12 cellular contexts compared by ENCODE assay signal in the genomic region with DNA sequence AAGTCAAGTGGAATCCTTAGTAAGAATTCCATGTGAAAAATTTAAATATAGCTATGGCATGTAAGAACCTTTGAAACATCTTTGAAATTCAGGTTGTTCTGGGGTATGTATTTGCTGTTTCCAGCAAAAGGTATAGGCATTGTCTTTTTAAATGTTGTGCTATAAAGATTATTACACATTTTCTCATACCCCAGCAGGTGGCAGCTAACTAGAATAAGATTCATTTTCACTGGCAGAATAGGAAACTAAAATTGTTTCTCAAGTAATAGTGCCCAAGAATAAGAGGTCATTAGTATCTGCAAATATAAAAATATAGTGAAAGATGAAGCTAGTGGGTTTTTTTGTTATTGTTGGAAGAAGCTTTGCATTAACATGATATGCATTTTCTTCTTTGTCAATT. TPM values are rescaled to one million over a fixed set of nuclear protein-coding genes. Genes with fewer than 3 reads are reported as not detected.
DNase-seq lines count a peak whose midpoint lies in the region; ATAC-seq, FAIRE-seq and TF ChIP-seq lines count a peak whose summit lies in the region.
"Had no signal": no experiment of that assay in that cellular context is flagged by ENCODE, and none has a peak within 500 bp of the region (broad histone marks: within the 10 kb centered on the region; RNA-seq: fewer than 3 reads in every experiment).

No MANE protein-coding gene starts in this region.

- in situ Hi-C loops in HAP-1 (cut with MboI; ENCODE audit: low sequenced_read_pairs), result loop anchor here (25.0 kb wide), 1 partner anchor 283 kb away; no protein-coding TSS in a partner anchor

- H3K4me3 ChIP-seq in BJ (ENCODE audit: low read depth, low read length), result peak overlapping the region; percentile 91
- peak overlapping the region; percentile 62 for H3K4me3 ChIP-seq in HAP-1
- no peak overlapping the region for H3K4me3 ChIP-seq in PC-9

- H3K36me3 ChIP-seq in BJ (ENCODE audit: control insufficient read depth, insufficient read depth, low read length) (peaks cover 5% of the 10 kb centered on the region), HAP-1 (replicated peaks) (no peaks in the 10 kb centered on the region; the same call in 1 of the 2 replicates), PC-9 (ENCODE audit: low read depth) (no peaks in the 10 kb centered on the region)

- ATAC-seq in foreskin keratinocyte (no peak), HG03045 (IDR thresholded peaks at IDR 0.05; ENCODE audit: unreplicated experiment) (no peak)
- ATAC-seq: left colon; stimulated activated effector memory CD8-positive, alpha-beta T cell treated with anti-CD3 and anti-CD28 coated beads, Interleukin-12 subunit alpha, Interleukin-12 subunit beta, amount 100 ng/mL, for 72 hours had no signal

- H3K27me3 ChIP-seq in BJ (ENCODE audit: control insufficient read depth, insufficient read depth, low read length) (no peaks in the 10 kb centered on the region), HAP-1 (ENCODE audit: low read depth) (no peaks in the 10 kb centered on the region), PC-9 (ENCODE audit: insufficient read depth, low read depth) (peaks cover 38% of the 10 kb centered on the region), foreskin keratinocyte (peaks cover 79% of the 10 kb centered on the region)

- TF ChIP-seq CTCF in BJ (IDR thresholded peaks at IDR 0.05; ENCODE audit: insufficient read depth, low read depth, low read length), result peak; percentile 42
- TF ChIP-seq CTCF in PC-9 (conservative IDR thresholded peaks at IDR 0.05), result peak; percentile 35; the same call in 1 of the 2 replicates
- peak; percentile 38 for TF ChIP-seq CTCF in foreskin keratinocyte (conservative IDR thresholded peaks at IDR 0.05)

- CTCF ChIA-PET in BJ (lab: Yijun Ruan, JAX) (interaction anchor here (1.2 kb wide), 1 partner anchor 1224 kb away, joined by 4 read pairs; no protein-coding TSS in a partner anchor), PC-9 (lab: Charles Lee) (no interaction called here)

- no peaks in the 10 kb centered on the region for H3K9me2 ChIP-seq in PC-9 (ENCODE audit: insufficient read depth)

- H3K9me3 ChIP-seq in HAP-1 (no peaks in the 10 kb centered on the region), PC-9 (ENCODE audit: insufficient read depth, low read depth) (no peaks in the 10 kb centered on the region)

- no peak for FAIRE-seq in RCC 7860 (lab: Jason Lieb, UNC)

- intact Hi-C loops in PC-9 (cut with micrococcal nuclease; ENCODE audit: unreplicated experiment), result no loop called here

- BruUV-seq in PC-9 (replicated peaks; lab: Mats Ljungman, UMichigan), result no TSS peak

- H3K79me2 ChIP-seq in PC-9 (ENCODE audit: low read depth), result no peaks in the 10 kb centered on the region

- H3K4me2 ChIP-seq in PC-9, result no peak overlapping the region

- no peaks in the 10 kb centered on the region for H3F3A ChIP-seq in PC-9 (ENCODE audit: insufficient read depth, low read depth)

- POLR2A ChIA-PET in BJ (lab: Charles Lee), result no interaction called here
- POLR2A ChIA-PET in PC-9 (lab: Charles Lee; ENCODE audit: unreplicated experiment), result no interaction called here

- H3K4me1 ChIP-seq in HAP-1 (peaks cover 11% of the 10 kb centered on the region), PC-9 (replicated peaks; ENCODE audit: insufficient read depth) (0 out of 2 replicates have a peak, but pooled peaks cover 14% of the 10 kb centered on the region), foreskin keratinocyte (no peaks in the 10 kb centered on the region)

- no peak overlapping the region for H2AFZ ChIP-seq in PC-9

- H4K20me1 ChIP-seq in PC-9 (ENCODE audit: insufficient read depth), result no peaks in the 10 kb centered on the region

- no peak for DNase-seq in BJ (ENCODE audit: low read depth)
- peak in 1 of 2 experiments; percentile 55 for DNase-seq in HAP-1 (ENCODE audit: low spot score in 2 of 2)
- DNase-seq in PC-9, result no peak
- DNase-seq in foreskin keratinocyte, result no peak
- no peak for DNase-seq in retina
- DNase-seq in RCC 7860 (ENCODE audit: low spot score), result no peak
- DNase-seq: activated CD4-positive, alpha-beta T cell treated with anti-CD3 and anti-CD28 coated beads, Interleukin-2, amount 50 U/mL, for 1 hour; activated effector memory CD4-positive, alpha-beta T cell treated with anti-CD3 and anti-CD28 coated beads, Interleukin-2, amount 50 U/mL, for 16 hours; left colon; NCI-H1436 had no signal

- H3K27ac ChIP-seq in PC-9, result no peak overlapping the region
- no peak overlapping the region for H3K27ac ChIP-seq in foreskin keratinocyte

RNA-seq across cellular contexts. Expression of a gene that starts 1.8 kb away (rescaled TPM):
- polyA plus RNA-seq in BJ (2011; rRNA removed), result 23.0 and 30.0 TPM in 2 replicates
- 92.0 and 93.6 TPM in 2 replicates for polyA minus RNA-seq in BJ (2011; rRNA and poly(A)+ RNA removed)
- total RNA-seq in PC-9 (2021), result 0.43 and 0.61 TPM in 2 replicates
- not detected in 2 replicates for total RNA-seq in foreskin keratinocyte
- not detected in 2 replicates for polyA plus RNA-seq in foreskin keratinocyte
